ENCODE assay signal across 9 cellular contexts in genomic region chr10:33331020-33331557, GRCh38. TPM values are rescaled to one million over a fixed set of nuclear protein-coding genes. Genes with fewer than 3 reads are reported as not detected.
DNase-seq lines count a peak whose midpoint lies in the region; ATAC-seq, FAIRE-seq and TF ChIP-seq lines count a peak whose summit lies in the region.
"Had no signal": no experiment of that assay in that cellular context is flagged by ENCODE, and none has a peak within 500 bp of the region (broad histone marks: within the 10 kb centered on the region; RNA-seq: fewer than 3 reads in every experiment).

No MANE protein-coding gene starts in this region.

- WGBS in adrenal gland, 4 donors, result 18 to 35% (median 26%) methylated on average over 4 of the region's 4 CpGs
- 31 to 49% (median 40%) methylated on average over 4 of the region's 4 CpGs for WGBS in spleen, 5 donors

- peak overlapping the region in 3 of 5 donors; percentile 11 to 91 (median 45) for H3K27ac ChIP-seq in adrenal gland
- peak overlapping the region; percentile 26 to 79 for H3K27ac ChIP-seq in kidney (ENCODE audit: low read depth in 2 of 2, low read length in 2 of 2)
- H3K27ac ChIP-seq in spleen, result peak overlapping the region in 7 of 8 donors; percentile 64 to 94 (median 91)

- peak overlapping the region; percentile 86 for H3K4me3 ChIP-seq in HFF-Myc (replicated peaks; ENCODE audit: low read depth, low read length)
- H3K4me3 ChIP-seq in adrenal gland, result peak overlapping the region in 1 of 4 donors; percentile 78
- H3K4me3 ChIP-seq in kidney (ENCODE audit: low read length in 2 of 2), result peak overlapping the region; percentile 77
- peak overlapping the region; percentile 48 to 73 (median 54) for H3K4me3 ChIP-seq in spleen

- intact Hi-C loops in adrenal gland (cut with DNase I) (loop anchor here (5.0 to 10.0 kb wide), 4 partner anchors 139 to 1306 kb away; no protein-coding TSS in a partner anchor), kidney (cut with DNase I) (loop anchor here (10.0 kb wide), 1 partner anchor 1304 kb away; no protein-coding TSS in a partner anchor), spleen (cut with DNase I; ENCODE audit: low total_unique reads) (no loop called here), head of caudate nucleus (cut with DNase I) (loop anchor here (5.0 kb wide), 1 partner anchor 1306 kb away; no protein-coding TSS in a partner anchor)

- peak overlapping the region; percentile 50 to 91 for H3K9ac ChIP-seq in kidney (ENCODE audit: low read length in 2 of 2)

- no peak for FAIRE-seq in kidney (lab: Jason Lieb, UNC)

- ATAC-seq in HG02759 (IDR thresholded peaks at IDR 0.05; ENCODE audit: unreplicated experiment), result no peak

- DNase-seq in HFF-Myc (ENCODE audit: extremely low read depth, low read depth), result no peak
- DNase-seq in adrenal gland, result no peak
- no peak for DNase-seq in kidney
- no peak for DNase-seq in spleen
- DNase-seq in NCI-H2029 treated with DMSO at 0.1 percent for 48 hours (lab: John Stamatoyannopoulos, UW), result no peak
- no peak for DNase-seq in Ammon's horn (ENCODE audit: low spot score)
- DNase-seq in head of caudate nucleus, result no peak
- DNase-seq: NCI-H2107 had no signal

- peaks cover 0 to 22% of the 10 kb centered on the region in 2 donors for H3K36me3 ChIP-seq in adrenal gland (replicated peaks in 1 of 2)
- H3K36me3 ChIP-seq in kidney (ENCODE audit: control insufficient read depth in 1 of 2, insufficient read depth in 2 of 2, low read length in 2 of 2), result peaks cover 9 to 22% of the 10 kb centered on the region in 2 donors
- H3K36me3 ChIP-seq in spleen, result peaks cover 0 to 26% (median 0%) of the 10 kb centered on the region in 6 donors

- H3K9me3 ChIP-seq in adrenal gland (replicated peaks in 1 of 3) (no peaks in the 10 kb centered on the region), kidney (ENCODE audit: control insufficient read depth in 1 of 2, low read length in 2 of 2) (no peaks in the 10 kb centered on the region), spleen (no peaks in the 10 kb centered on the region)

- peaks cover 9 to 49% of the 10 kb centered on the region in 2 donors for H3K4me1 ChIP-seq in adrenal gland (replicated peaks in 1 of 2)
- H3K4me1 ChIP-seq in kidney (ENCODE audit: control insufficient read depth in 1 of 2, insufficient read depth in 1 of 2, low read depth in 1 of 2, low read length in 2 of 2), result peaks cover 4 to 13% of the 10 kb centered on the region in 2 donors
- H3K4me1 ChIP-seq in spleen, result peaks cover 6 to 74% (median 44%) of the 10 kb centered on the region in 6 donors

- no peaks in the 10 kb centered on the region for H3K27me3 ChIP-seq in adrenal gland
- peaks cover 0 to 52% (median 16%) of the 10 kb centered on the region in 7 donors for H3K27me3 ChIP-seq in spleen (replicated peaks in 1 of 7)

- TF ChIP-seq CTCF in HFF-Myc (IDR thresholded peaks at IDR 0.05; ENCODE audit: low read depth, low read length, missing control alignments), result no peak
- no peak for TF ChIP-seq CTCF in adrenal gland (IDR thresholded peaks at IDR 0.05)
- no peak for TF ChIP-seq CTCF in kidney (IDR thresholded peaks at IDR 0.05; ENCODE audit: borderline replicate concordance, extremely low read depth, insufficient read depth)
- TF ChIP-seq CTCF in spleen (IDR thresholded peaks at IDR 0.05 in 8 of 11, conservative IDR thresholded peaks at IDR 0.05 in 3 of 11), result no peak

- TF ChIP-seq POLR2A in adrenal gland (IDR thresholded peaks at IDR 0.05), result no peak
- no peak for TF ChIP-seq POLR2A in spleen (IDR thresholded peaks at IDR 0.05)

RNA-seq across cellular contexts. Expression of gene NRP1, which starts 3.4 kb away (rescaled TPM):
- total RNA-seq in adrenal gland, result 100 to 1,000 TPM in 4 of 8 donors, 10 to 100 TPM in 4; 56.3 to 151 (median 115) TPM
- 10 to 100 TPM; 20.2 to 55.8 (median 27.9) TPM for polyA plus RNA-seq in adrenal gland
- total RNA-seq in kidney, result 243 TPM
- 40.5 TPM for polyA plus RNA-seq in kidney (ENCODE audit: insufficient read depth, low read depth, low replicate concordance)
- total RNA-seq in spleen, result 100 to 1,000 TPM in 6 of 7 donors, 10 to 100 TPM in 1; 96.8 to 202 (median 145) TPM
- polyA plus RNA-seq in spleen, result 1 to 10 TPM; 4.8 to 8.7 (median 7.3) TPM
